Comparison of ENCODE assay signal across 1 cellular context in the genomic region with DNA sequence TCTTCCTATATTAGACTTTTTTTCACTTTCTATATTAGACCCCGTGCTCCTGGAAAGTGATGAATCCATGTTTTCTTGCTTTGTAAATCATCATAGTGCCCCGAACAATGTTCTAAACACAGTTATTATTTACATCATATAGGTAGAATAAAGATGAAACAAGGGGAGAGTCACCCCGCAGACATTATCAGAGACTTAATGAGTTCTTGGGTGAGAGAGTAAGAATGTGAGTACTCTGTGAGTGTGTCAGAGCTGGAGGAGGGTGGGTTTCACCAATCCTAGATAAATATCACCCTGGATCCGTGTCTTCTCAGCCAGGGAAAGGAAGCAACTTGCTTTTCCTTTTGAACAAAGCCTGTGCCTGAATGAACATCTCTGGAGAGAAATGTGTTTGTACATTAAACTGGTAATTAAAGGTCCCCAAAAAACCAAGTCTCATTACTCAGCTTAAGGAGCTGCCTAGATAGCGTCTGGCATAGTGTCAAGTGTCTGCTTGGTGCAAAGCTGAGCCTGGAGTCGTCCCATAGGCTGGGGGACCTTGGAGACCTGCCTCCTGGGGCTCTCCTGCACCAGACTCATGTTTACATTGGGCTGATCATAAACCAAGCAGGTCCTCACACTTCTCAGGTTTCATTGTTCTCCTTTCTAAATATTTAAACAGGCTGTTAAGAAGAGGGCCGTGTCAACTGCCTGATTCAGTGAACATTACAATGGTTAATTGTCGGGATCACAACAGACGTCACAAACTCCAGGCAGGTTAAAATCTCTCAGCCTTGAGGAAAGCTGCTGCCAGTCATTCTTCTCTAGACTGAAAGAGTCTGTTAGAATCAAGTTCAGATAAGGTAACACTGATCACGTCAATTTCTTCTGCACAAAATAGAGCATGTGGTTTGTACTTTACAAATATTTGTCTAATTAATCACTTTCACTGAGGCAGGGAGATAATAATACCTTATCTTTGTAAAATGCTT.
A peak's percentile ranks its signal among the peaks of the same experiment; 100 is the strongest.
TF ChIP-seq lines count a peak whose summit lies in the region.

No MANE protein-coding gene starts in this region.

TF ChIP-seq in HepG2, 621 proteins besides CTCF, POLR2A, EP300 and RAD21 (continued from another document):
- TF ChIP-seq, protein P1, sequence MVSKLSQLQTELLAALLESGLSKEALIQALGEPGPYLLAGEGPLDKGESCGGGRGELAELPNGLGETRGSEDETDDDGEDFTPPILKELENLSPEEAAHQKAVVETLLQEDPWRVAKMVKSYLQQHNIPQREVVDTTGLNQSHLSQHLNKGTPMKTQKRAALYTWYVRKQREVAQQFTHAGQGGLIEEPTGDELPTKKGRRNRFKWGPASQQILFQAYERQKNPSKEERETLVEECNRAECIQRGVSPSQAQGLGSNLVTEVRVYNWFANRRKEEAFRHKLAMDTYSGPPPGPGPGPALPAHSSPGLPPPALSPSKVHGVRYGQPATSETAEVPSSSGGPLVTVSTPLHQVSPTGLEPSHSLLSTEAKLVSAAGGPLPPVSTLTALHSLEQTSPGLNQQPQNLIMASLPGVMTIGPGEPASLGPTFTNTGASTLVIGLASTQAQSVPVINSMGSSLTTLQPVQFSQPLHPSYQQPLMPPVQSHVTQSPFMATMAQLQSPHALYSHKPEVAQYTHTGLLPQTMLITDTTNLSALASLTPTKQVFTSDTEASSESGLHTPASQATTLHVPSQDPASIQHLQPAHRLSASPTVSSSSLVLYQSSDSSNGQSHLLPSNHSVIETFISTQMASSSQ (IDR thresholded peaks at IDR 0.05; ENCODE audit: low read depth) = peak; percentile 83
- TF ChIP-seq, protein P1 (CRISPR knock-in tag; IDR thresholded peaks at IDR 0.05; ENCODE audit: borderline replicate concordance) = peak; percentile 82; the same call in 1 of the 2 replicates
- no peak for TF ChIP-seq SOX6 (IDR thresholded peaks at IDR 0.05)
- peak; percentile 98 for TF ChIP-seq SOX6 (CRISPR knock-in tag; IDR thresholded peaks at IDR 0.05)
- peak; percentile 82 for TF ChIP-seq BCL6 (CRISPR knock-in tag; IDR thresholded peaks at IDR 0.05)
- no peak for TF ChIP-seq CBX2 (IDR thresholded peaks at IDR 0.05; ENCODE audit: low read depth, low read length)
- 0 out of 2 replicates have a peak, but pooled peaks have one; percentile 59 for TF ChIP-seq CBX2 (CRISPR knock-in tag; IDR thresholded peaks at IDR 0.05; ENCODE audit: low read depth)
- peak; percentile 58; the same call in 1 of the 2 replicates for TF ChIP-seq FOXO1 (CRISPR knock-in tag; IDR thresholded peaks at IDR 0.05)
- TF ChIP-seq KDM3A (CRISPR knock-in tag; IDR thresholded peaks at IDR 0.05; ENCODE audit: low read depth) = 0 out of 2 replicates have a peak, but pooled peaks have one; percentile 38
- peak; percentile 96 for TF ChIP-seq ZNF335 (CRISPR knock-in tag; IDR thresholded peaks at IDR 0.05)
- no peak for TF ChIP-seq MTF2 (CRISPR knock-in tag; IDR thresholded peaks at IDR 0.05; ENCODE audit: borderline replicate concordance)
- TF ChIP-seq, protein P2, sequence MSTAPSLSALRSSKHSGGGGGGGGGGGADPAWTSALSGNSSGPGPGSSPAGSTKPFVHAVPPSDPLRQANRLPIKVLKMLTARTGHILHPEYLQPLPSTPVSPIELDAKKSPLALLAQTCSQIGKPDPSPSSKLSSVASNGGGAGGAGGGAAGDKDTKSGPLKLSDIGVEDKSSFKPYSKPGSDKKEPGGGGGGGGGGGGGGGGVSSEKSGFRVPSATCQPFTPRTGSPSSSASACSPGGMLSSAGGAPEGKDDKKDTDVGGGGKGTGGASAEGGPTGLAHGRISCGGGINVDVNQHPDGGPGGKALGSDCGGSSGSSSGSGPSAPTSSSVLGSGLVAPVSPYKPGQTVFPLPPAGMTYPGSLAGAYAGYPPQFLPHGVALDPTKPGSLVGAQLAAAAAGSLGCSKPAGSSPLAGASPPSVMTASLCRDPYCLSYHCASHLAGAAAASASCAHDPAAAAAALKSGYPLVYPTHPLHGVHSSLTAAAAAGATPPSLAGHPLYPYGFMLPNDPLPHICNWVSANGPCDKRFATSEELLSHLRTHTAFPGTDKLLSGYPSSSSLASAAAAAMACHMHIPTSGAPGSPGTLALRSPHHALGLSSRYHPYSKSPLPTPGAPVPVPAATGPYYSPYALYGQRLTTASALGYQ (CRISPR knock-in tag; IDR thresholded peaks at IDR 0.05) = 0 out of 2 replicates have a peak, but pooled peaks have one; percentile 41
- TF ChIP-seq NR2F6 (IDR thresholded peaks at IDR 0.05) = peak; percentile 86
- TF ChIP-seq NR2F6 (CRISPR knock-in tag; IDR thresholded peaks at IDR 0.05) = no peak
- TF ChIP-seq AGO2 (optimal IDR thresholded peaks at IDR 0.05; ENCODE audit: low read depth, low read length) = no peak
- TF ChIP-seq JUNB (CRISPR knock-in tag; IDR thresholded peaks at IDR 0.05; ENCODE audit: borderline replicate concordance) = no peak
- peak; percentile 76 for TF ChIP-seq GATAD2A (CRISPR knock-in tag; IDR thresholded peaks at IDR 0.05)
- peak; percentile 98 for TF ChIP-seq SOX5 (CRISPR knock-in tag; IDR thresholded peaks at IDR 0.05; ENCODE audit: borderline replicate concordance)
- TF ChIP-seq, protein P3, sequence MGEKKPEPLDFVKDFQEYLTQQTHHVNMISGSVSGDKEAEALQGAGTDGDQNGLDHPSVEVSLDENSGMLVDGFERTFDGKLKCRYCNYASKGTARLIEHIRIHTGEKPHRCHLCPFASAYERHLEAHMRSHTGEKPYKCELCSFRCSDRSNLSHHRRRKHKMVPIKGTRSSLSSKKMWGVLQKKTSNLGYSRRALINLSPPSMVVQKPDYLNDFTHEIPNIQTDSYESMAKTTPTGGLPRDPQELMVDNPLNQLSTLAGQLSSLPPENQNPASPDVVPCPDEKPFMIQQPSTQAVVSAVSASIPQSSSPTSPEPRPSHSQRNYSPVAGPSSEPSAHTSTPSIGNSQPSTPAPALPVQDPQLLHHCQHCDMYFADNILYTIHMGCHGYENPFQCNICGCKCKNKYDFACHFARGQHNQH (CRISPR knock-in tag; IDR thresholded peaks at IDR 0.05) = peak; percentile 51; the same call in 1 of the 2 replicates
- peak; percentile 72 for TF ChIP-seq TBX2 (CRISPR knock-in tag; IDR thresholded peaks at IDR 0.05; ENCODE audit: borderline replicate concordance)
- TF ChIP-seq NCOA2 (CRISPR knock-in tag; IDR thresholded peaks at IDR 0.05) = peak; percentile 60; the same call in 1 of the 2 replicates
- TF ChIP-seq TSC22D2 (CRISPR knock-in tag; IDR thresholded peaks at IDR 0.05; ENCODE audit: borderline replicate concordance) = no peak
- TF ChIP-seq CREM (IDR thresholded peaks at IDR 0.05) = peak; percentile 70; the same call in 1 of the 2 replicates
- no peak for TF ChIP-seq CREM (CRISPR knock-in tag; IDR thresholded peaks at IDR 0.05)
- TF ChIP-seq RFXANK (CRISPR knock-in tag; IDR thresholded peaks at IDR 0.05) = no peak
- TF ChIP-seq ZNF772 (CRISPR knock-in tag; IDR thresholded peaks at IDR 0.05) = no peak
- TF ChIP-seq SP140L (CRISPR knock-in tag; IDR thresholded peaks at IDR 0.05; ENCODE audit: borderline replicate concordance) = no peak
- peak; percentile 27; the same call in 1 of the 2 replicates for TF ChIP-seq HDAC2 (CRISPR knock-in tag; IDR thresholded peaks at IDR 0.05)
- TF ChIP-seq, protein P4, sequence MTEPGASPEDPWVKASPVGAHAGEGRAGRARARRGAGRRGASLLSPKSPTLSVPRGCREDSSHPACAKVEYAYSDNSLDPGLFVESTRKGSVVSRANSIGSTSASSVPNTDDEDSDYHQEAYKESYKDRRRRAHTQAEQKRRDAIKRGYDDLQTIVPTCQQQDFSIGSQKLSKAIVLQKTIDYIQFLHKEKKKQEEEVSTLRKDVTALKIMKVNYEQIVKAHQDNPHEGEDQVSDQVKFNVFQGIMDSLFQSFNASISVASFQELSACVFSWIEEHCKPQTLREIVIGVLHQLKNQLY (CRISPR knock-in tag; IDR thresholded peaks at IDR 0.05) = no peak
- peak; percentile 67 for TF ChIP-seq RFX5 (IDR thresholded peaks at IDR 0.05; ENCODE audit: low read depth, low read length)
- no peak for TF ChIP-seq CAMTA2 (CRISPR knock-in tag; IDR thresholded peaks at IDR 0.05; ENCODE audit: borderline replicate concordance)
- peak; percentile 67 for TF ChIP-seq NR2F2 (IDR thresholded peaks at IDR 0.05; ENCODE audit: borderline replicate concordance, low read depth)
- no peak for TF ChIP-seq XBP1 (CRISPR knock-in tag; IDR thresholded peaks at IDR 0.05)
- TF ChIP-seq ZNF292 (CRISPR knock-in tag; IDR thresholded peaks at IDR 0.05; ENCODE audit: borderline replicate concordance, low read depth) = no peak
- TF ChIP-seq, protein P5, sequence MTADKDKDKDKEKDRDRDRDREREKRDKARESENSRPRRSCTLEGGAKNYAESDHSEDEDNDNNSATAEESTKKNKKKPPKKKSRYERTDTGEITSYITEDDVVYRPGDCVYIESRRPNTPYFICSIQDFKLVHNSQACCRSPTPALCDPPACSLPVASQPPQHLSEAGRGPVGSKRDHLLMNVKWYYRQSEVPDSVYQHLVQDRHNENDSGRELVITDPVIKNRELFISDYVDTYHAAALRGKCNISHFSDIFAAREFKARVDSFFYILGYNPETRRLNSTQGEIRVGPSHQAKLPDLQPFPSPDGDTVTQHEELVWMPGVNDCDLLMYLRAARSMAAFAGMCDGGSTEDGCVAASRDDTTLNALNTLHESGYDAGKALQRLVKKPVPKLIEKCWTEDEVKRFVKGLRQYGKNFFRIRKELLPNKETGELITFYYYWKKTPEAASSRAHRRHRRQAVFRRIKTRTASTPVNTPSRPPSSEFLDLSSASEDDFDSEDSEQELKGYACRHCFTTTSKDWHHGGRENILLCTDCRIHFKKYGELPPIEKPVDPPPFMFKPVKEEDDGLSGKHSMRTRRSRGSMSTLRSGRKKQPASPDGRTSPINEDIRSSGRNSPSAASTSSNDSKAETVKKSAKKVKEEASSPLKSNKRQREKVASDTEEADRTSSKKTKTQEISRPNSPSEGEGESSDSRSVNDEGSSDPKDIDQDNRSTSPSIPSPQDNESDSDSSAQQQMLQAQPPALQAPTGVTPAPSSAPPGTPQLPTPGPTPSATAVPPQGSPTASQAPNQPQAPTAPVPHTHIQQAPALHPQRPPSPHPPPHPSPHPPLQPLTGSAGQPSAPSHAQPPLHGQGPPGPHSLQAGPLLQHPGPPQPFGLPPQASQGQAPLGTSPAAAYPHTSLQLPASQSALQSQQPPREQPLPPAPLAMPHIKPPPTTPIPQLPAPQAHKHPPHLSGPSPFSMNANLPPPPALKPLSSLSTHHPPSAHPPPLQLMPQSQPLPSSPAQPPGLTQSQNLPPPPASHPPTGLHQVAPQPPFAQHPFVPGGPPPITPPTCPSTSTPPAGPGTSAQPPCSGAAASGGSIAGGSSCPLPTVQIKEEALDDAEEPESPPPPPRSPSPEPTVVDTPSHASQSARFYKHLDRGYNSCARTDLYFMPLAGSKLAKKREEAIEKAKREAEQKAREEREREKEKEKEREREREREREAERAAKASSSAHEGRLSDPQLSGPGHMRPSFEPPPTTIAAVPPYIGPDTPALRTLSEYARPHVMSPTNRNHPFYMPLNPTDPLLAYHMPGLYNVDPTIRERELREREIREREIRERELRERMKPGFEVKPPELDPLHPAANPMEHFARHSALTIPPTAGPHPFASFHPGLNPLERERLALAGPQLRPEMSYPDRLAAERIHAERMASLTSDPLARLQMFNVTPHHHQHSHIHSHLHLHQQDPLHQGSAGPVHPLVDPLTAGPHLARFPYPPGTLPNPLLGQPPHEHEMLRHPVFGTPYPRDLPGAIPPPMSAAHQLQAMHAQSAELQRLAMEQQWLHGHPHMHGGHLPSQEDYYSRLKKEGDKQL (CRISPR knock-in tag; IDR thresholded peaks at IDR 0.05; ENCODE audit: low read depth) = peak; percentile 70; the same call in 1 of the 2 replicates
- TF ChIP-seq, protein P6, sequence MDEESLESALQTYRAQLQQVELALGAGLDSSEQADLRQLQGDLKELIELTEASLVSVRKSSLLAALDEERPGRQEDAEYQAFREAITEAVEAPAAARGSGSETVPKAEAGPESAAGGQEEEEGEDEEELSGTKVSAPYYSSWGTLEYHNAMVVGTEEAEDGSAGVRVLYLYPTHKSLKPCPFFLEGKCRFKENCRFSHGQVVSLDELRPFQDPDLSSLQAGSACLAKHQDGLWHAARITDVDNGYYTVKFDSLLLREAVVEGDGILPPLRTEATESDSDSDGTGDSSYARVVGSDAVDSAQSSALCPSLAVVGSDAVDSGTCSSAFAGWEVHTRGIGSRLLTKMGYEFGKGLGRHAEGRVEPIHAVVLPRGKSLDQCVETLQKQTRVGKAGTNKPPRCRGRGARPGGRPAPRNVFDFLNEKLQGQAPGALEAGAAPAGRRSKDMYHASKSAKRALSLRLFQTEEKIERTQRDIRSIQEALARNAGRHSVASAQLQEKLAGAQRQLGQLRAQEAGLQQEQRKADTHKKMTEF (CRISPR knock-in tag; IDR thresholded peaks at IDR 0.05) = peak; percentile 57; the same call in 1 of the 2 replicates
- no peak for TF ChIP-seq ZNF256 (CRISPR knock-in tag; conservative IDR thresholded peaks at IDR 0.05)
- TF ChIP-seq THAP11 (CRISPR knock-in tag; IDR thresholded peaks at IDR 0.05) = 0 out of 2 replicates have a peak, but pooled peaks have one; percentile 25
- TF ChIP-seq, protein P7, sequence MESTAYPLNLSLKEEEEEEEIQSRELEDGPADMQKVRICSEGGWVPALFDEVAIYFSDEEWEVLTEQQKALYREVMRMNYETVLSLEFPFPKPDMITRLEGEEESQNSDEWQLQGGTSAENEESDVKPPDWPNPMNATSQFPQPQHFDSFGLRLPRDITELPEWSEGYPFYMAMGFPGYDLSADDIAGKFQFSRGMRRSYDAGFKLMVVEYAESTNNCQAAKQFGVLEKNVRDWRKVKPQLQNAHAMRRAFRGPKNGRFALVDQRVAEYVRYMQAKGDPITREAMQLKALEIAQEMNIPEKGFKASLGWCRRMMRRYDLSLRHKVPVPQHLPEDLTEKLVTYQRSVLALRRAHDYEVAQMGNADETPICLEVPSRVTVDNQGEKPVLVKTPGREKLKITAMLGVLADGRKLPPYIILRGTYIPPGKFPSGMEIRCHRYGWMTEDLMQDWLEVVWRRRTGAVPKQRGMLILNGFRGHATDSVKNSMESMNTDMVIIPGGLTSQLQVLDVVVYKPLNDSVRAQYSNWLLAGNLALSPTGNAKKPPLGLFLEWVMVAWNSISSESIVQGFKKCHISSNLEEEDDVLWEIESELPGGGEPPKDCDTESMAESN (CRISPR knock-in tag; conservative IDR thresholded peaks at IDR 0.05) = 0 out of 2 replicates have a peak, but pooled peaks have one; percentile 31
TF ChIP-seq in HepG2: peak in this region for 49.
